ENCODE assay signal across 26 cellular contexts in genomic region chr5:171695804-171696203, GRCh38.
DNase-seq lines count a peak whose midpoint lies in the region; ATAC-seq, FAIRE-seq and TF ChIP-seq lines count a peak whose summit lies in the region.
"Had no signal": no experiment of that assay in that cellular context is flagged by ENCODE, and none has a peak within 500 bp of the region (broad histone marks: within the 10 kb centered on the region; RNA-seq: fewer than 3 reads in every experiment).

No MANE protein-coding gene starts in this region.

- ATAC-seq in GM21447 (IDR thresholded peaks at IDR 0.05; ENCODE audit: unreplicated experiment): no peak
- no peak for ATAC-seq in HG02759 (IDR thresholded peaks at IDR 0.05; ENCODE audit: unreplicated experiment)
- ATAC-seq: GM12878 had no signal

- TF ChIP-seq POLR2A in sigmoid colon (IDR thresholded peaks at IDR 0.05): no peak

- no peaks in the 10 kb centered on the region for H3K4me1 ChIP-seq in HEK293 (ENCODE audit: control insufficient read depth, insufficient read depth, low read length)
- H3K4me1 ChIP-seq in sigmoid colon: no peaks in the 10 kb centered on the region
- H3K4me1 ChIP-seq: BE2C, BLaER1 had no signal

- TF ChIP-seq CTCF in HEK293 (tag by site-specific recombination; IDR thresholded peaks at IDR 0.05) (no peak), sigmoid colon (IDR thresholded peaks at IDR 0.05) (no peak)

- H3K36me3 ChIP-seq in HEK293 (ENCODE audit: control insufficient read depth in 2 of 2, insufficient read depth in 1 of 2, low read length in 2 of 2): no peaks in the 10 kb centered on the region
- H3K36me3 ChIP-seq in sigmoid colon: no peaks in the 10 kb centered on the region
- H3K36me3 ChIP-seq: BE2C, BLaER1 had no signal

- 86 to 87% methylated on average over 2 of the region's 2 CpGs for WGBS in sigmoid colon, 2 donors

- intact Hi-C loops in sigmoid colon (cut with DNase I): no loop called here

- H3K27ac ChIP-seq in HEK293 (ENCODE audit: extremely low read depth, low read depth, low read length) (no peak overlapping the region), sigmoid colon (no peak overlapping the region)
- H3K27ac ChIP-seq: BLaER1 had no signal

- CTCF ChIA-PET in HEK293 (lab: Yijun Ruan, JAX): no interaction called here

- FAIRE-seq in urothelium cell line (lab: Jason Lieb, UNC): peak; percentile 55
- FAIRE-seq: A204.1, GM12878 had no signal

- H3K27me3 ChIP-seq in sigmoid colon: no peaks in the 10 kb centered on the region
- H3K27me3 ChIP-seq: BE2C, BLaER1 had no signal

- TF ChIP-seq EP300 in sigmoid colon (IDR thresholded peaks at IDR 0.05): no peak

- H3K4me3 ChIP-seq in HEK293 (ENCODE audit: low read depth, low read length) (no peak overlapping the region), sigmoid colon (no peak overlapping the region)
- H3K4me3 ChIP-seq: BLaER1, GM12878 had no signal

- peak; percentile 5 for DNase-seq in islet precursor cell
- DNase-seq in sigmoid colon: peak; percentile 7
- no peak for DNase-seq in urothelium cell line (ENCODE audit: low spot score)
- no peak for DNase-seq in stimulated activated CD4-positive, alpha-beta T cell treated with anti-CD3 and anti-CD28 coated beads, Interleukin-2, amount 100 ng/mL, for 24 hours
- no peak for DNase-seq in ecto neural progenitor cell (ENCODE audit: low spot score)
- DNase-seq: 8988T; ACHN; BE2C; C1 segment of cervical spinal cord; CD4-positive, alpha-beta memory T cell; CD4-positive, CD25-positive, alpha-beta regulatory T cell; CD8-positive, alpha-beta memory T cell; COR-L47; DMS 273 treated with DMSO at 0.1 percent for 48 hours; DMS153; DMS53; DMS79; DND-41; EL; GDM1 had no signal

- H3K9me3 ChIP-seq in HEK293 (ENCODE audit: control insufficient read depth, insufficient read depth, low read depth, low read length) (no peaks in the 10 kb centered on the region), sigmoid colon (no peaks in the 10 kb centered on the region)
- H3K9me3 ChIP-seq: BLaER1 had no signal

- POLR2A ChIA-PET in HEK293 (lab: Yijun Ruan, JAX): no interaction called here

TF ChIP-seq in HEK293, 187 proteins besides CTCF, POLR2A, EP300 and RAD21:
- TF ChIP-seq ZNF366 (tag by site-specific recombination; conservative IDR thresholded peaks at IDR 0.05) (peak; percentile 92), ZEB2 (tag by site-specific recombination; IDR thresholded peaks at IDR 0.05) (no peak), ZBTB17 (tag by site-specific recombination; IDR thresholded peaks at IDR 0.05) (peak; percentile 63; the same call in 1 of the 2 replicates), EGR2 (tag by site-specific recombination; IDR thresholded peaks at IDR 0.05; ENCODE audit: low read depth) (peak; percentile 44; the same call in 1 of the 2 replicates)
TF ChIP-seq in HEK293: peak in this region for 3.

Comparison
In these comparisons a context has a peak if more than half of its experiments do, and no peak if none do; other contexts are left out.
1. DNase-seq: peak in islet precursor cell (single experiment) and sigmoid colon (single experiment); none in urothelium cell line (single experiment), stimulated activated CD4-positive, alpha-beta T cell treated with anti-CD3 and anti-CD28 coated beads, Interleukin-2, amount 100 ng/mL, for 24 hours (0 of 2) and ecto neural progenitor cell (single experiment).